In the genomic region with DNA sequence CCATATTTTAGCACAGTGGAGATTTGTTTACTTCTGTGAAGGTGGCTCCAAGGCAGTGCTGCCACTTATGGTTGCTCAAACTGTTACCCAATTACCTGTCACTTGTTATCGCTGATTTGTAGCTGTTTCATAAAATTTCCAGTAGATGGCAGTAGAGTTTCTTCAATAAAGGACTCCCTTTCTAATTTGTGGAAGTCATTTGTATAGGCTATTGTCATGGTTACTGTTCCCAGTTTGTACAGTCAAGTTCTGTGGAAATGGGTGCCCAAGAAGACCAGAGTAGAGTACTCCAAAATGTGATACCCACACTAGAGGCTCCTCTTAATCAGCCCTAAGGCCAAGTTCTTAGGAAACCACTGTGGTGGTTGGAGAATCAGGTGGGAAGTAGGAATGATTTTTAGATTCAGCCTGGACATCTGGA, we compare ENCODE assay signal across 1 cellular context.
A peak's percentile ranks its signal among the peaks of the same experiment; 100 is the strongest.
TF ChIP-seq lines count a peak whose summit lies in the region.

No MANE protein-coding gene starts in this region.

TF ChIP-seq in HepG2, 621 proteins besides CTCF, POLR2A, EP300 and RAD21 (continued from another document):
- TF ChIP-seq MEIS2 (CRISPR knock-in tag; IDR thresholded peaks at IDR 0.05) = 0 out of 2 replicates have a peak, but pooled peaks have one; percentile 43
- peak; percentile 70 for TF ChIP-seq RFX1 (IDR thresholded peaks at IDR 0.05)
- TF ChIP-seq CEBPB (IDR thresholded peaks at IDR 0.05; ENCODE audit: borderline replicate concordance, low read depth, low read length) = peak; percentile 83; the same call in 1 of the 2 replicates
- peak; percentile 82 for TF ChIP-seq CEBPG (CRISPR knock-in tag; IDR thresholded peaks at IDR 0.05)
- TF ChIP-seq SRSF4 (IDR thresholded peaks at IDR 0.05; ENCODE audit: low read depth, low read length, poor library complexity, severe bottlenecking) = no peak
- peak; percentile 65 for TF ChIP-seq RFX3 (CRISPR knock-in tag; IDR thresholded peaks at IDR 0.05)
